ENCODE assay signal across 7 cellular contexts in the genomic region with DNA sequence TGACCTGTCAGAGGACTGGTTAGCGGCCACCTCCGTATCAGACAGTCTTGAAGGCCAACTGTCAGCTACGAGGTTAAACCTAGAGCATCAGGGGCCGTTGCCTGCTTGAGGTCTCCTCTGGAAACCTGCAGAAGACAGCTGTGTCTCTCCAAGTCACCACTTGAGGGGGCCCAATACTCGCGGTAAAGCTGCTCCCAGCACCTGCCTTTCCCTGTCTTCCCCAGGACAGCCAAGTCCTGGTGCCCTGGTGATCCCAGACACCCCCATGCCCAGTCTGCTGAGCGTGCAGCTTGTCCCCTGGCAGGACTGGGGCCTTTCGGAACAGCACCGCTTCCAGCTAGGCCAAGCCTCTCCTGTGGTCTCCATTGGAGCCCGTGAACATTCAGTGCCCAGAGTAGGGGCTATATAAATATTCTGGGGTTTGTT.
DNase-seq lines count a peak whose midpoint lies in the region; ATAC-seq, FAIRE-seq and TF ChIP-seq lines count a peak whose summit lies in the region.

No MANE protein-coding gene starts in this region.

- H3K36me3 ChIP-seq in GM12878 (ENCODE audit: control insufficient read depth in 2 of 2, insufficient read depth in 2 of 2, low read length in 1 of 2) (no peaks in the 10 kb centered on the region), gastrocnemius medialis (no peaks in the 10 kb centered on the region)

- SMC1A ChIA-PET in GM12878 (lab: Charles Lee; ENCODE audit: uncharacterized antibody, unreplicated experiment) = interaction anchor here (0.6 to 2.2 kb wide), 15 partner anchors 198 to 474 kb away, joined by 3 to 19 read pairs (median 4); no protein-coding TSS in a partner anchor

- peak; percentile 15 for DNase-seq in NCI-H187 treated with DMSO at 0.1 percent for 48 hours (lab: John Stamatoyannopoulos, UW)
- DNase-seq in T-cell = peak in 30 of 34 experiments; percentile 11 to 52 (median 36)
- DNase-seq in GM12878 (ENCODE audit: low read depth, low spot score) = no peak
- DNase-seq in hippocampal formation (lab: John Stamatoyannopoulos, UW) = peak; percentile 63 to 82
- DNase-seq in gastrocnemius medialis = peak; percentile 73 to 76

- no peaks in the 10 kb centered on the region for H3K36me3 Mint-ChIP-seq in T-cell

- intact Hi-C loops in GM12878 (cut with micrococcal nuclease; ENCODE audit: unreplicated experiment) (loop anchor here (1.0 to 2.0 kb wide), 5 partner anchors 211 to 474 kb away; no protein-coding TSS in a partner anchor), gastrocnemius medialis (cut with DNase I; ENCODE audit: low total_unique reads) (loop anchor here (1.0 to 10.0 kb wide), 4 partner anchors 211 to 478 kb away; a partner anchor contains a TSS)

- peak; percentile 52 to 81 (median 64) for ATAC-seq in T-cell (replicated peaks in 1 of 4)
- ATAC-seq in GM12878 = peak; percentile 96
- ATAC-seq in gastrocnemius medialis = peak; percentile 93 to 97
- ATAC-seq in GM18858 (IDR thresholded peaks at IDR 0.05; ENCODE audit: unreplicated experiment) = no peak

- H2AFZ ChIP-seq in GM12878 (ENCODE audit: control insufficient read depth, low read depth, low read length) = no peak overlapping the region; the same call in 1 of the 2 replicates

- TF ChIP-seq CTCF in GM12875 (IDR thresholded peaks at IDR 0.05; ENCODE audit: borderline replicate concordance, insufficient read depth, low read depth, low read length) (peak; percentile 83), GM12878 (IDR thresholded peaks at IDR 0.05 in 2 of 3, conservative IDR thresholded peaks at IDR 0.05 in 1 of 3; ENCODE audit: control insufficient read depth in 2 of 3, extremely low read depth in 1 of 3, insufficient read depth in 1 of 3, low read depth in 3 of 3, low read length in 3 of 3) (peak; percentile 81 to 94 (median 86)), gastrocnemius medialis (IDR thresholded peaks at IDR 0.05 in 4 of 5, conservative IDR thresholded peaks at IDR 0.05 in 1 of 5) (peak; percentile 71 to 83 (median 79))

- H3K79me2 ChIP-seq in GM12878 (ENCODE audit: control insufficient read depth, insufficient read depth, low read length) = no peaks in the 10 kb centered on the region

- H3K27ac ChIP-seq in GM12878 (ENCODE audit: control insufficient read depth, insufficient read depth) = no peak overlapping the region
- no peak overlapping the region for H3K27ac ChIP-seq in gastrocnemius medialis

- H3K4me3 ChIP-seq in GM12875 (ENCODE audit: low read depth, low read length) (no peak overlapping the region), GM12878 (no peak overlapping the region), gastrocnemius medialis (no peak overlapping the region)

- no peaks in the 10 kb centered on the region for H3K9me3 Mint-ChIP-seq in T-cell

- H3K9me3 ChIP-seq in GM12878 (replicated peaks; ENCODE audit: control insufficient read depth, insufficient read depth, low read length) (no peaks in the 10 kb centered on the region), gastrocnemius medialis (no peaks in the 10 kb centered on the region)

- TF ChIP-seq EP300 in GM12878 (IDR thresholded peaks at IDR 0.05; ENCODE audit: borderline replicate concordance in 1 of 2, control insufficient read depth in 1 of 2, low read depth in 2 of 2, low read length in 2 of 2) = no peak

- CTCF ChIA-PET in T-cell (lab: Charles Lee) (interaction anchor here in 1 of 2 donors (0.6 kb wide), 1 partner anchor 13 kb away, joined by 5 read pairs; no protein-coding TSS in a partner anchor), GM12878 (lab: Yijun Ruan, JAX) (interaction anchor here (0.6 to 4.6 kb wide), 24 partner anchors 13 to 897 kb away, joined by 3 to 46 read pairs (median 4); no protein-coding TSS in a partner anchor)

- H4K20me1 ChIP-seq in GM12878 (ENCODE audit: control insufficient read depth, insufficient read depth) = no peaks in the 10 kb centered on the region

- H3K9ac ChIP-seq in GM12878 (ENCODE audit: control insufficient read depth, insufficient read depth, low read length) = no peak overlapping the region

- no peak overlapping the region for H3K27ac Mint-ChIP-seq in T-cell

- H3K4me2 ChIP-seq in GM12878 (ENCODE audit: control insufficient read depth, insufficient read depth) = no peak overlapping the region

- no peak overlapping the region for H3K4me3 Mint-ChIP-seq in T-cell

- in situ Hi-C loops in GM12878 (cut with MboI) = no loop called here
- in situ Hi-C loops in gastrocnemius medialis (cut with MboI; ENCODE audit: low sequenced_read_pairs in 4 of 4) = loop anchor here (5.0 to 25.0 kb wide), 4 partner anchors 208 to 315 kb away; no protein-coding TSS in a partner anchor

- RAD21 ChIA-PET in GM12878 (lab: Charles Lee; ENCODE audit: unreplicated experiment) = interaction anchor here (0.6 to 1.4 kb wide), 12 partner anchors 11 to 475 kb away, joined by 3 to 9 read pairs (median 4); no protein-coding TSS in a partner anchor

- POLR2A ChIA-PET in T-cell (lab: Charles Lee) (no interaction called here), GM12878 (lab: Charles Lee) (interaction anchor here (0.6 to 1.2 kb wide), 3 partner anchors 210 to 275 kb away, joined by 3 to 4 read pairs (median 4); no protein-coding TSS in a partner anchor)

- no peak for TF ChIP-seq POLR2A in GM12878 (IDR thresholded peaks at IDR 0.05; ENCODE audit: low read depth, low read length)
- TF ChIP-seq POLR2A in gastrocnemius medialis (IDR thresholded peaks at IDR 0.05) = no peak

- H3K27me3 ChIP-seq in GM12878 (replicated peaks in 1 of 2; ENCODE audit: control insufficient read depth in 2 of 2, insufficient read depth in 2 of 2, low read length in 1 of 2) (no peaks in the 10 kb centered on the region), gastrocnemius medialis (peaks cover 0 to 5% (median 0%) of the 10 kb centered on the region in 3 donors)

- no peaks in the 10 kb centered on the region for H3K4me1 Mint-ChIP-seq in T-cell

- WGBS in GM12878 (ENCODE audit: insufficient coverage, insufficient replicate concordance, low lambda C conversion rate, missing lambda C conversion rate) = 25% methylated on average over 10 of the region's 10 CpGs

- H3K4me1 ChIP-seq in GM12878 (ENCODE audit: control insufficient read depth, insufficient read depth, low read length) (no peaks in the 10 kb centered on the region; the same call in 1 of the 2 replicates), gastrocnemius medialis (no peaks in the 10 kb centered on the region)

- TF ChIP-seq RAD21 in GM12878 (IDR thresholded peaks at IDR 0.05; ENCODE audit: insufficient read depth, low read depth, low read length) = peak; percentile 84

- peak; percentile 92 for FAIRE-seq in GM12878 (lab: Jason Lieb, UNC)

- no TSS peak for BruUV-seq in GM12878 (replicated peaks; lab: Mats Ljungman, UMichigan)

- H3K27me3 Mint-ChIP-seq in T-cell = no peaks in the 10 kb centered on the region

TF ChIP-seq in GM12878, 131 proteins besides CTCF, POLR2A, EP300 and RAD21:
- TF ChIP-seq BHLHE40 (IDR thresholded peaks at IDR 0.05; ENCODE audit: borderline replicate concordance in 1 of 2, low read depth in 2 of 2, low read length in 1 of 2) = peak in 1 of 2 experiments; percentile 36; a peak in 1 of 4 replicates
- TF ChIP-seq GATAD2B (conservative IDR thresholded peaks at IDR 0.05; ENCODE audit: low read depth) = 0 out of 2 replicates have a peak, but pooled peaks have one; percentile 21
- peak; percentile 94 for TF ChIP-seq SMC3 (IDR thresholded peaks at IDR 0.05; ENCODE audit: borderline replicate concordance, low read length)
- TF ChIP-seq YY1 (IDR thresholded peaks at IDR 0.05; ENCODE audit: low read depth, low read length) = 0 out of 2 replicates have a peak, but pooled peaks have one; percentile 34
- peak; percentile 53; the same call in 1 of the 2 replicates for TF ChIP-seq TCF12 (IDR thresholded peaks at IDR 0.05; ENCODE audit: low read depth, low read length)
- TF ChIP-seq TCF3 (IDR thresholded peaks at IDR 0.05; ENCODE audit: borderline replicate concordance, insufficient read depth, low read depth, low read length) = peak; percentile 70; the same call in 1 of the 2 replicates
- TF ChIP-seq SPI1 (IDR thresholded peaks at IDR 0.05; ENCODE audit: borderline replicate concordance, insufficient read depth, low read depth, low read length) = no peak
- TF ChIP-seq KDM1A (IDR thresholded peaks at IDR 0.05; ENCODE audit: borderline replicate concordance) = no peak
